ENCODE assay signal across 28 cellular contexts in the genomic region with DNA sequence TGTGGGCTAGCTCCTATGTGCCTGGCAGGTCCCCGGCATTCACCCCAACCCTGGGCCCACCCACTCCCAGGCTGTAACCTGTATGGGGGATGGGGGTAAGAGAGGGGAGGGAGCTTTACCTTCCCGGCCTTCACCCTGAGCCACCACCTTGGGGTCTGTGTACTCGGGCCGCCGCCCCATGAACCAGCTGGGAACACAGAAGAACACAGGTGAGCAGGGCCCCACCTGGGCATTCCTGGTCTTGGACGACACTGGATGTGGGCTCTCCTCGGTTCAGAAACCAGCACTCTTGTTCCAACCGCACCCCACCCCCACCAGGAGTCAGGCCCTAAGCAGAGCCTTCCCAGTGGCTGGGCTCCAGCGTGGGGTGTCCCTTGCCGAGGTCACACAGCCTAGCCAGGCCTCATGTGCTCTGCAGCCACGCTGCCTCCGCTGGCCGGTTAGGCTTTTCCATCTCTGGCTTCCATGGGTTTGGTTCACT. TPM values are rescaled to one million over a fixed set of nuclear protein-coding genes. Genes with fewer than 3 reads are reported as not detected.
A peak's percentile ranks its signal among the peaks of the same experiment; 100 is the strongest.
DNase-seq lines count a peak whose midpoint lies in the region; ATAC-seq and TF ChIP-seq lines count a peak whose summit lies in the region.
"Had no signal": no experiment of that assay in that cellular context is flagged by ENCODE, and none has a peak within 500 bp of the region (broad histone marks: within the 10 kb centered on the region; RNA-seq: fewer than 3 reads in every experiment).

No MANE protein-coding gene starts in this region.

- no peak overlapping the region for H3K4me3 Mint-ChIP-seq in activated CD8-positive, alpha-beta T cell treated with anti-CD3 and anti-CD28 coated beads for 36 hours
- H3K4me3 Mint-ChIP-seq: activated naive CD8-positive, alpha-beta T cell treated with anti-CD3 and anti-CD28 coated beads for 36 hours; activated T-helper 17 cell treated with anti-CD3 and anti-CD28 coated beads, Interleukin-2, amount 50 U/mL, for 72 hours; CD4-positive, alpha-beta T cell; nephron progenitor cell; stimulated activated naive B cell treated with anti-CD40 and anti-IgM and Interleukin-4, amounts not matched to agents 10 μg/mL and 1 μg/mL and 100 μg/mL, for 72 hours had no signal

- 67 to 74% (median 72%) methylated on average over 7 to 13 of the region's 13 CpGs for WGBS in adrenal gland, 4 donors
- 64 to 83% methylated on average over 13 of the region's 13 CpGs for WGBS in sigmoid colon, 2 donors

- no peaks in the 10 kb centered on the region for H3K9me3 Mint-ChIP-seq in activated CD8-positive, alpha-beta T cell treated with anti-CD3 and anti-CD28 coated beads for 36 hours
- H3K9me3 Mint-ChIP-seq: activated naive CD8-positive, alpha-beta T cell treated with anti-CD3 and anti-CD28 coated beads for 36 hours; activated T-helper 17 cell treated with anti-CD3 and anti-CD28 coated beads, Interleukin-2, amount 50 U/mL, for 72 hours; CD4-positive, alpha-beta T cell; nephron progenitor cell; stimulated activated naive B cell treated with anti-CD40 and anti-IgM and Interleukin-4, amounts not matched to agents 10 μg/mL and 1 μg/mL and 100 μg/mL, for 72 hours had no signal

- H3K27me3 ChIP-seq in adrenal gland: no peaks in the 10 kb centered on the region
- H3K27me3 ChIP-seq in sigmoid colon: no peaks in the 10 kb centered on the region
- H3K27me3 ChIP-seq in SJCRH30: no peaks in the 10 kb centered on the region
- H3K27me3 ChIP-seq: right atrium auricular region, uterus had no signal

- H3K27ac ChIP-seq in adrenal gland: no peak overlapping the region
- H3K27ac ChIP-seq in sigmoid colon: no peak overlapping the region
- H3K27ac ChIP-seq in SJCRH30: no peak overlapping the region
- H3K27ac ChIP-seq: lower lobe of right lung, parathyroid adenoma, VCaP had no signal

- peaks cover 12 to 28% of the 10 kb centered on the region in 2 donors for H3K4me1 ChIP-seq in adrenal gland (replicated peaks in 1 of 2)
- peaks cover 0 to 44% (median 41%) of the 10 kb centered on the region in 4 donors for H3K4me1 ChIP-seq in sigmoid colon
- peaks cover 18% of the 10 kb centered on the region for H3K4me1 ChIP-seq in SJCRH30
- H3K4me1 ChIP-seq: lower lobe of right lung had no signal

- CTCF ChIA-PET in activated CD8-positive, alpha-beta T cell treated with anti-CD3 and anti-CD28 coated beads for 36 hours (lab: Charles Lee): no interaction called here

- peak; percentile 19 for DNase-seq in activated CD4-positive, CD25-positive, alpha-beta regulatory T cell treated with anti-CD3 and anti-CD28 coated beads, Interleukin-2, amount 50 U/mL, for 72 hours
- DNase-seq in adrenal gland: peak in 5 of 7 donors; percentile 30 to 69 (median 57)
- DNase-seq in left lobe of liver (ENCODE audit: low spot score): peak; percentile 88
- DNase-seq in sigmoid colon: peak; percentile 64
- no peak for DNase-seq in NCI-H1092 (lab: John Stamatoyannopoulos, UW)
- no peak for DNase-seq in SJCRH30
- DNase-seq in activated CD8-positive, alpha-beta T cell treated with anti-CD3 and anti-CD28 coated beads for 36 hours: no peak
- DNase-seq: activated CD4-positive, alpha-beta T cell treated with anti-CD3 and anti-CD28 coated beads, Interleukin-2, amount 50 U/mL, for 1 hour; activated CD8-positive, alpha-beta memory T cell treated with anti-CD3 and anti-CD28 coated beads, Interleukin-2, amount 50 U/mL, for 4 hours; activated naive CD8-positive, alpha-beta T cell treated with anti-CD3 and anti-CD28 coated beads for 36 hours; CD4-positive, alpha-beta T cell; central memory CD4-positive, alpha-beta T cell; EL; hypothalamus; lower lobe of right lung; mucosa of descending colon; NCI-H1694; NCI-H510A; nephron progenitor cell; stimulated activated naive B cell treated with anti-CD40 and anti-IgM and Interleukin-4, amounts not matched to agents 10 μg/mL and 1 μg/mL and 100 μg/mL, for 72 hours had no signal

- no peak for ATAC-seq in activated CD4-positive, CD25-positive, alpha-beta regulatory T cell treated with anti-CD3 and anti-CD28 coated beads, Interleukin-2, amount 50 U/mL, for 24 hours
- peak; percentile 63 for ATAC-seq in left lobe of liver
- ATAC-seq in activated CD8-positive, alpha-beta T cell treated with anti-CD3 and anti-CD28 coated beads for 36 hours: no peak
- ATAC-seq: activated T-helper 17 cell treated with anti-CD3 and anti-CD28 coated beads, Interleukin-2, amount 50 U/mL, for 72 hours; GM12878; lower lobe of right lung; mucosa of descending colon; stimulated activated naive B cell treated with anti-CD40 and anti-IgM and Interleukin-4, amounts not matched to agents 10 μg/mL and 1 μg/mL and 100 μg/mL, for 72 hours had no signal

- H3K36me3 ChIP-seq in adrenal gland (replicated peaks in 1 of 2): no peaks in the 10 kb centered on the region
- H3K36me3 ChIP-seq in sigmoid colon: no peaks in the 10 kb centered on the region
- H3K36me3 ChIP-seq in SJCRH30: no peaks in the 10 kb centered on the region
- H3K36me3 ChIP-seq: lower lobe of right lung, right atrium auricular region, uterus had no signal

- no peaks in the 10 kb centered on the region for H3K36me3 Mint-ChIP-seq in activated CD8-positive, alpha-beta T cell treated with anti-CD3 and anti-CD28 coated beads for 36 hours (ENCODE audit: low read depth)
- H3K36me3 Mint-ChIP-seq: activated naive CD8-positive, alpha-beta T cell treated with anti-CD3 and anti-CD28 coated beads for 36 hours had no signal

- H3K9me3 ChIP-seq in adrenal gland (replicated peaks in 1 of 3) (no peaks in the 10 kb centered on the region), sigmoid colon (no peaks in the 10 kb centered on the region), SJCRH30 (replicated peaks) (no peaks in the 10 kb centered on the region)
- H3K9me3 ChIP-seq: lower lobe of right lung, mucosa of descending colon, right atrium auricular region, uterus had no signal

- POLR2A ChIA-PET in activated CD8-positive, alpha-beta T cell treated with anti-CD3 and anti-CD28 coated beads for 36 hours (lab: Charles Lee): no interaction called here

- H3K27ac Mint-ChIP-seq in activated CD8-positive, alpha-beta T cell treated with anti-CD3 and anti-CD28 coated beads for 36 hours: no peak overlapping the region
- H3K27ac Mint-ChIP-seq: activated naive CD8-positive, alpha-beta T cell treated with anti-CD3 and anti-CD28 coated beads for 36 hours; activated T-helper 17 cell treated with anti-CD3 and anti-CD28 coated beads, Interleukin-2, amount 50 U/mL, for 72 hours; CD4-positive, alpha-beta T cell; nephron progenitor cell; stimulated activated naive B cell treated with anti-CD40 and anti-IgM and Interleukin-4, amounts not matched to agents 10 μg/mL and 1 μg/mL and 100 μg/mL, for 72 hours had no signal

- intact Hi-C loops in adrenal gland (cut with DNase I): no loop called here
- intact Hi-C loops in sigmoid colon (cut with DNase I): no loop called here
- intact Hi-C loops in activated CD8-positive, alpha-beta T cell treated with anti-CD3 and anti-CD28 coated beads for 36 hours (cut with micrococcal nuclease): no loop called here

- H3K4me3 ChIP-seq in adrenal gland (no peak overlapping the region), sigmoid colon (no peak overlapping the region), SJCRH30 (no peak overlapping the region)
- H3K4me3 ChIP-seq: GM12878, lower lobe of right lung, mucosa of descending colon, right atrium auricular region, uterus had no signal

- H3K27me3 Mint-ChIP-seq in activated CD8-positive, alpha-beta T cell treated with anti-CD3 and anti-CD28 coated beads for 36 hours: peaks cover 16% of the 10 kb centered on the region

- no peaks in the 10 kb centered on the region for H3K4me1 Mint-ChIP-seq in activated CD8-positive, alpha-beta T cell treated with anti-CD3 and anti-CD28 coated beads for 36 hours (ENCODE audit: low read depth)
- H3K4me1 Mint-ChIP-seq: activated naive CD8-positive, alpha-beta T cell treated with anti-CD3 and anti-CD28 coated beads for 36 hours; activated T-helper 17 cell treated with anti-CD3 and anti-CD28 coated beads, Interleukin-2, amount 50 U/mL, for 72 hours had no signal

- no peak for TF ChIP-seq EP300 in sigmoid colon (IDR thresholded peaks at IDR 0.05)

- TF ChIP-seq POLR2A in adrenal gland (IDR thresholded peaks at IDR 0.05) (no peak), sigmoid colon (IDR thresholded peaks at IDR 0.05) (no peak)

- TF ChIP-seq CTCF in adrenal gland (IDR thresholded peaks at IDR 0.05) (no peak), sigmoid colon (IDR thresholded peaks at IDR 0.05) (no peak)
- no peak for TF ChIP-seq CTCF in activated CD8-positive, alpha-beta T cell treated with anti-CD3 and anti-CD28 coated beads for 36 hours (IDR thresholded peaks at IDR 0.05)

RNA-seq across cellular contexts. Expression of gene B9D1, which starts 18.8 kb away (rescaled TPM):
- 10 to 100 TPM; 19.3 to 67.7 (median 30.1) TPM for total RNA-seq in adrenal gland
- 10 to 100 TPM; 24.7 to 56.4 (median 37.2) TPM for polyA plus RNA-seq in adrenal gland
- total RNA-seq in left lobe of liver: 3.0 TPM
- total RNA-seq in sigmoid colon: 10 to 100 TPM; 15.2 to 22.4 (median 16.0) TPM
- 10 to 100 TPM in 1 of 3 donors, 1 to 10 TPM in 2; 6.6 to 12.1 (median 6.9) TPM for polyA plus RNA-seq in sigmoid colon
- 15.2 and 15.3 TPM in 2 replicates for total RNA-seq in SJCRH30 (2014; rRNA removed; shearing (Covaris generic))
- 1 to 10 TPM; 7.2 to 9.4 TPM for total RNA-seq in activated CD8-positive, alpha-beta T cell treated with anti-CD3 and anti-CD28 coated beads for 36 hours

RNA-seq across cellular contexts. Expression of gene MAPK7, which starts 34.6 kb away (rescaled TPM):
- total RNA-seq in adrenal gland (100 to 1,000 TPM in 1 of 8 donors, 10 to 100 TPM in 7; 37.4 to 223 (median 48.3) TPM), left lobe of liver (7.7 TPM), sigmoid colon (10 to 100 TPM; 22.4 to 45.7 (median 29.5) TPM)
- polyA plus RNA-seq in adrenal gland (10 to 100 TPM; 22.6 to 41.3 (median 26.8) TPM), sigmoid colon (10 to 100 TPM; 18.3 to 35.9 (median 22.8) TPM)
- 38.3 and 43.1 TPM in 2 replicates for total RNA-seq in SJCRH30 (2014; rRNA removed; shearing (Covaris generic))
- total RNA-seq in activated CD8-positive, alpha-beta T cell treated with anti-CD3 and anti-CD28 coated beads for 36 hours: 10 to 100 TPM; 25.1 to 27.1 TPM

RNA-seq across cellular contexts. Expression of gene MFAP4, which starts 43.3 kb away (rescaled TPM):
- total RNA-seq in adrenal gland (10 to 100 TPM; 24.1 to 84.5 (median 29.9) TPM), left lobe of liver (2.8 TPM), sigmoid colon (100 to 1,000 TPM; 189 to 324 (median 195) TPM)
- polyA plus RNA-seq in adrenal gland (10 to 100 TPM; 36.8 to 53.6 (median 40.1) TPM), sigmoid colon (10 to 100 TPM in 2 of 3 donors, 1 to 10 TPM in 1; 9.9 to 52.2 (median 42.0) TPM)
- total RNA-seq in SJCRH30 (2014; rRNA removed; shearing (Covaris generic)): 79.6 and 82.5 TPM in 2 replicates
- under 1 TPM; 0.47 to 0.70 TPM for total RNA-seq in activated CD8-positive, alpha-beta T cell treated with anti-CD3 and anti-CD28 coated beads for 36 hours
- total RNA-seq: activated T-helper 17 cell treated with anti-CD3 and anti-CD28 coated beads, Interleukin-2, amount 50 U/mL, for 72 hours; CD4-positive, alpha-beta T cell; endothelial cell of umbilical vein had no signal
- polyA plus RNA-seq: endothelial cell of umbilical vein had no signal

Comparison
In these comparisons a context has a peak if more than half of its experiments do, and no peak if none do; other contexts are left out.
1. DNase-seq: peak in activated CD4-positive, CD25-positive, alpha-beta regulatory T cell treated with anti-CD3 and anti-CD28 coated beads, Interleukin-2, amount 50 U/mL, for 72 hours (single experiment), adrenal gland (5 of 7), left lobe of liver (single experiment) and sigmoid colon (single experiment); none in NCI-H1092 (single experiment), SJCRH30 (0 of 2) and activated CD8-positive, alpha-beta T cell treated with anti-CD3 and anti-CD28 coated beads for 36 hours (single experiment).